30 cellular contexts compared by ENCODE assay signal in the genomic region with DNA sequence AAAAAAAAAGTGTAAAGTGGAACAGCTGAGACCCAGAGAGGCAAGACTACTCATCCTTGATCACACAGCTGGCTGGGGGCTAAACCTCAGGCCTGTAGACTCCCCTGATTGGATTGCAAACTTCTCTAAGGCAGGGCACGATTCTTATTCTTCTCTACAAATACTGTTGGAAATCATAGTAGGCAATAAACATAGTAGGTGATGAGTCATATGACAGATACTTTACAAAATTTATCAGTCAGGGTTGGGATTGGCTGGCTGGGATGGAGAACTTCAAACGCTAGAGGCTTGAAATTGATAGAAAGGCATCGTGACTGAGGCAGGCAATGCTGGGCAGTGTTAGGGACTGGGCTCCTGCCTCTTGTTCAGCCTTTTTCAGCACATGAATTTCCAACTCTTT. TPM values are rescaled to one million over a fixed set of nuclear protein-coding genes. Genes with fewer than 3 reads are reported as not detected.
"Had no signal": no experiment of that assay in that cellular context is flagged by ENCODE, and none has a peak within 500 bp of the region (broad histone marks: within the 10 kb centered on the region; RNA-seq: fewer than 3 reads in every experiment).

No MANE protein-coding gene starts in this region.

- H3K4me3 Mint-ChIP-seq: dendritic cell treated with granulocyte-macrophage colony-stimulating factor and Interleukin-4, amounts not matched to agents 40 ng/mL and 50 ng/mL, for 4 days; endodermal cell; memory B cell; nephron; neural progenitor cell; stimulated activated memory B cell treated with anti-CD40 and anti-IgM and Interleukin-4, amounts not matched to agents 10 μg/mL and 1 μg/mL and 100 μg/mL, for 72 hours; type B pancreatic cell had no signal

- ATAC-seq: esophagus mucosa; gastrocnemius medialis; left lobe of liver; stimulated activated memory B cell treated with anti-CD40 and anti-IgM and Interleukin-4, amounts not matched to agents 10 μg/mL and 1 μg/mL and 100 μg/mL, for 72 hours; stimulated activated naive CD8-positive, alpha-beta T cell treated with anti-CD3 and anti-CD28 coated beads, Interleukin-15, Interleukin-2, amounts not matched to agents 100 U/mL and 50 U/mL, for 24 hours had no signal

- H3K9me3 ChIP-seq: colonic mucosa, gastrocnemius medialis, prostate gland, testis had no signal

- H3K36me3 Mint-ChIP-seq: type B pancreatic cell had no signal

- DNase-seq: colonic mucosa; effector CD8-positive, alpha-beta T cell; endodermal cell; foreskin fibroblast; gastrocnemius medialis; head of caudate nucleus; kidney; sigmoid colon; spleen; stimulated activated CD4-positive, alpha-beta T cell treated with anti-CD3 and anti-CD28 coated beads, Interleukin-4, amount 100 ng/mL, for 4 hours; stimulated activated naive CD8-positive, alpha-beta T cell treated with anti-CD3 and anti-CD28 coated beads, Interleukin-15, Interleukin-2, amounts not matched to agents 100 U/mL and 50 U/mL, for 24 hours; substantia nigra; testis; tibial artery had no signal

- FAIRE-seq: kidney had no signal

- H3K27ac Mint-ChIP-seq: dendritic cell treated with granulocyte-macrophage colony-stimulating factor and Interleukin-4, amounts not matched to agents 40 ng/mL and 50 ng/mL, for 4 days; endodermal cell; memory B cell; nephron; neural progenitor cell; stimulated activated memory B cell treated with anti-CD40 and anti-IgM and Interleukin-4, amounts not matched to agents 10 μg/mL and 1 μg/mL and 100 μg/mL, for 72 hours; type B pancreatic cell had no signal

- H3K4me1 Mint-ChIP-seq: endodermal cell, memory B cell, nephron, neural progenitor cell had no signal

RNA-seq across cellular contexts. Expression of a gene that starts 5.9 kb away (rescaled TPM):
- total RNA-seq: glomerular endothelial cell, osteoblast had no signal

RNA-seq across cellular contexts. Expression of a gene that starts 20.1 kb away (rescaled TPM):
- total RNA-seq: colonic mucosa, endodermal cell, esophagus mucosa, gastrocnemius medialis, glomerular endothelial cell, kidney, left lobe of liver, liver, lung, mononuclear cell, osteoblast, prostate gland, right atrium auricular region, sigmoid colon, spleen, urinary bladder had no signal
- polyA plus RNA-seq: liver, sigmoid colon, spleen, urinary bladder had no signal
